17 cellular contexts compared by ENCODE assay signal in the genomic region with DNA sequence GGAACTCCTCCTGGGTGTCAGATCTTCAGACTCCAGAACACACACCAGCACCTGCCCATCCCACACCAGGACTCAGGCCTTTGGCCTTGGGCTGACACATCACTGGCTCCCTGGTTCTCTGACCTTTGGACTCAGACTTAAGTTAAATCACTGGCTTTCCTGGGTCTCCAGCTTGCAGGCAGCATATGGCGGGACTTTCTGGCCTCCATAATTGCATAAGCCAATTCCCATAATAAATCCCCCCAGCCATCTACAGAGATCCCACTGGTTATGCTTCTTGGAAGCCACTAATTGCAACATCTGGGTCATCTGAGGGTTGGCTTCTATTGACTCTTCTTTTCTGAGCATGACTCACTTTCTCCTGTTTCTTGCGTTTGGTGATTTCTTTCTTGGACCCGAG.
DNase-seq lines count a peak whose midpoint lies in the region; ATAC-seq and TF ChIP-seq lines count a peak whose summit lies in the region.
"Had no signal": no experiment of that assay in that cellular context is flagged by ENCODE, and none has a peak within 500 bp of the region (broad histone marks: within the 10 kb centered on the region; RNA-seq: fewer than 3 reads in every experiment).

No MANE protein-coding gene starts in this region.

- H3K36me3 Mint-ChIP-seq in stimulated activated naive B cell treated with anti-CD40 and anti-IgM and Interleukin-4, amounts not matched to agents 10 μg/mL and 1 μg/mL and 100 μg/mL, for 72 hours = peaks cover 48 to 77% of the 10 kb centered on the region in 2 donors
- H3K36me3 Mint-ChIP-seq: activated naive CD4-positive, alpha-beta T cell treated with anti-CD3 and anti-CD28 coated beads, Interleukin-2, amount 10 ng/mL, durations not matched to agents 7 days and 5 days; naive thymus-derived CD8-positive, alpha-beta T cell had no signal

- H3K4me3 Mint-ChIP-seq in stimulated activated naive B cell treated with anti-CD40 and anti-IgM and Interleukin-4, amounts not matched to agents 10 μg/mL and 1 μg/mL and 100 μg/mL, for 72 hours = peak overlapping the region in 1 of 2 donors; percentile 34
- H3K4me3 Mint-ChIP-seq: activated naive CD4-positive, alpha-beta T cell treated with anti-CD3 and anti-CD28 coated beads, Interleukin-2, amount 10 ng/mL, durations not matched to agents 7 days and 5 days; naive thymus-derived CD8-positive, alpha-beta T cell had no signal

- TF ChIP-seq CTCF in choroid plexus epithelial cell (conservative IDR thresholded peaks at IDR 0.05; ENCODE audit: low read depth, low read length) (no peak), left lung (IDR thresholded peaks at IDR 0.05) (no peak)

- DNase-seq in MV-4-11 (lab: John Stamatoyannopoulos, UW) (peak; percentile 67), choroid plexus epithelial cell (ENCODE audit: low read depth) (peak; percentile 63), left lung (no peak), AG08395 (ENCODE audit: low spot score) (no peak), posterior cingulate gyrus (no peak), NCI-H2171 (lab: John Stamatoyannopoulos, UW) (no peak)
- no peak for DNase-seq in stimulated activated naive B cell treated with anti-CD40 and anti-IgM and Interleukin-4, amounts not matched to agents 10 μg/mL and 1 μg/mL and 100 μg/mL, for 72 hours
- DNase-seq: activated naive CD4-positive, alpha-beta T cell treated with anti-CD3 and anti-CD28 coated beads, Interleukin-2, amount 10 ng/mL, durations not matched to agents 7 days and 5 days; C1 segment of cervical spinal cord; naive thymus-derived CD8-positive, alpha-beta T cell; NCI-H1694; NCI-H2227 treated with DMSO at 0.1 percent for 48 hours; spleen had no signal

- peak overlapping the region in 1 of 2 donors; percentile 33 for H3K27ac ChIP-seq in left lung
- H3K27ac ChIP-seq: coronary artery, spleen, thoracic aorta had no signal

- ATAC-seq in left lung = peak; percentile 24
- no peak for ATAC-seq in stimulated activated naive B cell treated with anti-CD40 and anti-IgM and Interleukin-4, amounts not matched to agents 10 μg/mL and 1 μg/mL and 100 μg/mL, for 72 hours (replicated peaks)
- ATAC-seq in GM21367 (IDR thresholded peaks at IDR 0.05; ENCODE audit: unreplicated experiment) = no peak
- ATAC-seq: naive thymus-derived CD8-positive, alpha-beta T cell had no signal

- H3K4me3 ChIP-seq in choroid plexus epithelial cell (ENCODE audit: low read depth, low read length) (no peak overlapping the region), left lung (no peak overlapping the region)
- H3K4me3 ChIP-seq: coronary artery, lung, spleen, thoracic aorta had no signal

- H3K27ac Mint-ChIP-seq in stimulated activated naive B cell treated with anti-CD40 and anti-IgM and Interleukin-4, amounts not matched to agents 10 μg/mL and 1 μg/mL and 100 μg/mL, for 72 hours = peak overlapping the region; percentile 92
- H3K27ac Mint-ChIP-seq: activated naive CD4-positive, alpha-beta T cell treated with anti-CD3 and anti-CD28 coated beads, Interleukin-2, amount 10 ng/mL, durations not matched to agents 7 days and 5 days; naive thymus-derived CD8-positive, alpha-beta T cell had no signal

- no peaks in the 10 kb centered on the region for H3K27me3 ChIP-seq in left lung
- H3K27me3 ChIP-seq: spleen had no signal

- no peaks in the 10 kb centered on the region for H3K9me3 ChIP-seq in left lung
- H3K9me3 ChIP-seq: spleen, thoracic aorta had no signal

- no peaks in the 10 kb centered on the region for H3K27me3 Mint-ChIP-seq in stimulated activated naive B cell treated with anti-CD40 and anti-IgM and Interleukin-4, amounts not matched to agents 10 μg/mL and 1 μg/mL and 100 μg/mL, for 72 hours
- H3K27me3 Mint-ChIP-seq: activated naive CD4-positive, alpha-beta T cell treated with anti-CD3 and anti-CD28 coated beads, Interleukin-2, amount 10 ng/mL, durations not matched to agents 7 days and 5 days; naive thymus-derived CD8-positive, alpha-beta T cell had no signal

- intact Hi-C loops in left lung (cut with DNase I) = no loop called here
- intact Hi-C loops in posterior cingulate gyrus (cut with DNase I) = no loop called here

- peaks cover 4% of the 10 kb centered on the region in 2 donors for H3K9me3 Mint-ChIP-seq in stimulated activated naive B cell treated with anti-CD40 and anti-IgM and Interleukin-4, amounts not matched to agents 10 μg/mL and 1 μg/mL and 100 μg/mL, for 72 hours
- H3K9me3 Mint-ChIP-seq: activated naive CD4-positive, alpha-beta T cell treated with anti-CD3 and anti-CD28 coated beads, Interleukin-2, amount 10 ng/mL, durations not matched to agents 7 days and 5 days; naive thymus-derived CD8-positive, alpha-beta T cell had no signal

- H3K4me1 ChIP-seq in left lung = no peaks in the 10 kb centered on the region

- H3K36me3 ChIP-seq in left lung = no peaks in the 10 kb centered on the region
- H3K36me3 ChIP-seq: thoracic aorta had no signal

- H3K4me1 Mint-ChIP-seq in stimulated activated naive B cell treated with anti-CD40 and anti-IgM and Interleukin-4, amounts not matched to agents 10 μg/mL and 1 μg/mL and 100 μg/mL, for 72 hours = peaks cover 48 to 84% of the 10 kb centered on the region in 2 donors
- H3K4me1 Mint-ChIP-seq: activated naive CD4-positive, alpha-beta T cell treated with anti-CD3 and anti-CD28 coated beads, Interleukin-2, amount 10 ng/mL, durations not matched to agents 7 days and 5 days had no signal

Comparison
In these comparisons a context has a peak if more than half of its experiments do, and no peak if none do; other contexts are left out.
1. DNase-seq: peak in MV-4-11 (single experiment) and choroid plexus epithelial cell (single experiment); none in left lung (0 of 2), stimulated activated naive B cell treated with anti-CD40 and anti-IgM and Interleukin-4, amounts not matched to agents 10 μg/mL and 1 μg/mL and 100 μg/mL, for 72 hours (single experiment), AG08395 (single experiment), posterior cingulate gyrus (0 of 10) and NCI-H2171 (single experiment).